9 cellular contexts compared by ENCODE assay signal in the genomic region with DNA sequence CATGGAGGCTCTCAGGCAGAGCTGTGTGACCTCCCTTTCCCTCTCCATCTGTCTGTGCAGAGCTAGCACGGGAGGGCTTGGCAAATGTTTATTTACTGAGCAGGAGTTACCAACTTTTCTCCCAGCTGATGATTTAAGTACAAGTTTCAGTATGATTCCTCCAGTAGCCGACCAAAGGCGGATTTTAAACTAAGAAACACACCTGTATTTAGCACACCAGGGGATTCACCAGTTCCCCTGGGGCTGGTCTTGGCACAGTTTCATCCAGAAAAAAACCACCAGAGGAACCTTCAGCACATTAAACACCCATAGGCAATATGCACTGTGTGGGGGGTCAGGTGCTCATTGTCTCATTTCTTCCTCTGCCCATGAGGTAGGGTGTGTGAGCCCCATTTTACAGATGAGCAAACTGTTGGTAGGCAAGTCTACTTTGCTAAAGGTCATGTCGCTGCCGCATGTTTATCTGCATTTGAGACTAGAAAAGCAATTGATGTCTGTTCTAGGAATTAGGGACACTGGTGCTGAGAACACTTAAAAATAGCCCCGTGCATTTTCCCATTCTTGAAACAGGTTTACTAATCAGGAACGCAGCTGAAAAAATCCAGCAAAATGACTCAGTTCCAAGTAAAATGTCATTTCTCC.
DNase-seq lines count a peak whose midpoint lies in the region; ATAC-seq and TF ChIP-seq lines count a peak whose summit lies in the region.
"Had no signal": no experiment of that assay in that cellular context is flagged by ENCODE, and none has a peak within 500 bp of the region (broad histone marks: within the 10 kb centered on the region; RNA-seq: fewer than 3 reads in every experiment).

No MANE protein-coding gene starts in this region.

- H4K12ac ChIP-seq in trophoblast cell (ENCODE audit: low read depth, low read length) = no peak overlapping the region

- H3K9ac ChIP-seq in trophoblast cell (ENCODE audit: low read length) = no peak overlapping the region

- no peak overlapping the region for H3K23ac ChIP-seq in trophoblast cell (ENCODE audit: low read length)

- H3K27me3 Mint-ChIP-seq in CD4-positive, alpha-beta memory T cell = no peaks in the 10 kb centered on the region
- H3K27me3 Mint-ChIP-seq in activated T-helper 1 cell treated with anti-CD3 and anti-CD28 coated beads, Interleukin-12 subunit alpha, Interleukin-12 subunit beta, Interleukin-2, Interleukin-4 antibody, amounts not matched to agents 30 ng/mL and 10 ng/mL and 1 ng/mL, durations not matched to agents 14 hours and 24 hours and 36 hours (ENCODE audit: insufficient read depth) = no peaks in the 10 kb centered on the region

- POLR2A ChIA-PET in CD4-positive, alpha-beta memory T cell (lab: Charles Lee; ENCODE audit: partially characterized antibody) = interaction anchor here (1.0 to 2.8 kb wide), 6 partner anchors 27 to 167 kb away, joined by 3 to 14 read pairs (median 7); partner anchors contain the start of gene ID2

- no peaks in the 10 kb centered on the region for H3K36me3 ChIP-seq in CD4-positive, alpha-beta memory T cell (ENCODE audit: insufficient read depth, low read length)
- no peaks in the 10 kb centered on the region for H3K36me3 ChIP-seq in trophoblast cell (ENCODE audit: control insufficient read depth in 1 of 2, insufficient read depth in 2 of 2, low read length in 2 of 2)
- H3K36me3 ChIP-seq: pancreas had no signal

- H3K4me1 Mint-ChIP-seq in CD4-positive, alpha-beta memory T cell = peaks cover 26 to 65% (median 41%) of the 10 kb centered on the region in 4 donors
- peaks cover 65% of the 10 kb centered on the region for H3K4me1 Mint-ChIP-seq in activated T-helper 1 cell treated with anti-CD3 and anti-CD28 coated beads, Interleukin-12 subunit alpha, Interleukin-12 subunit beta, Interleukin-2, Interleukin-4 antibody, amounts not matched to agents 30 ng/mL and 10 ng/mL and 1 ng/mL, durations not matched to agents 14 hours and 24 hours and 36 hours (ENCODE audit: low read depth)

- H3K9me3 ChIP-seq in CD4-positive, alpha-beta memory T cell (ENCODE audit: control insufficient read depth in 1 of 2, low read length in 2 of 2) = no peaks in the 10 kb centered on the region
- peaks cover 3% of the 10 kb centered on the region for H3K9me3 ChIP-seq in trophoblast cell (ENCODE audit: insufficient read depth, low read depth, low read length)
- H3K9me3 ChIP-seq: pancreas had no signal

- H3K27ac ChIP-seq in CD4-positive, alpha-beta memory T cell (ENCODE audit: low read depth, low read length) = peak overlapping the region; percentile 65
- H3K27ac ChIP-seq in trophoblast cell (ENCODE audit: low read depth, low read length) = no peak overlapping the region
- H3K27ac ChIP-seq: pancreas had no signal

- H4K91ac ChIP-seq in trophoblast cell (ENCODE audit: low read depth, low read length) = no peak overlapping the region

- H3K27me3 ChIP-seq in CD4-positive, alpha-beta memory T cell (ENCODE audit: insufficient read depth, low read length) = no peaks in the 10 kb centered on the region
- H3K27me3 ChIP-seq in trophoblast cell (ENCODE audit: insufficient read depth, low read length) = no peaks in the 10 kb centered on the region
- H3K27me3 ChIP-seq: pancreas had no signal

- H4K8ac ChIP-seq in trophoblast cell (ENCODE audit: low read depth, low read length) = no peak overlapping the region

- no peak overlapping the region for H3K4me3 ChIP-seq in CD4-positive, alpha-beta memory T cell (ENCODE audit: low read length in 2 of 2)
- H3K4me3 ChIP-seq in trophoblast cell (ENCODE audit: low read depth, low read length) = no peak overlapping the region
- H3K4me3 ChIP-seq: pancreas had no signal

- CTCF ChIA-PET in CD4-positive, alpha-beta memory T cell (lab: Charles Lee; ENCODE audit: partially characterized antibody) = interaction anchor here (0.8 to 1.0 kb wide), 2 partner anchors 23 to 44 kb away, joined by 3 read pairs; no protein-coding TSS in a partner anchor

- no peak overlapping the region for H3K4ac ChIP-seq in trophoblast cell (ENCODE audit: low read depth, low read length)

- H3K4me1 ChIP-seq in CD4-positive, alpha-beta memory T cell (ENCODE audit: insufficient read depth, low read length) = peaks cover 47% of the 10 kb centered on the region
- H3K4me1 ChIP-seq in trophoblast cell (ENCODE audit: control insufficient read depth in 1 of 2, insufficient read depth in 2 of 2, low read length in 2 of 2) = no peaks in the 10 kb centered on the region
- H3K4me1 ChIP-seq: pancreas had no signal

- no peak overlapping the region for H3K4me2 ChIP-seq in trophoblast cell (ENCODE audit: low read length)

- no peak overlapping the region for H2BK12ac ChIP-seq in trophoblast cell (ENCODE audit: low read length)

- peak overlapping the region; percentile 85 to 95 (median 88) for H3K27ac Mint-ChIP-seq in CD4-positive, alpha-beta memory T cell
- peak overlapping the region; percentile 95 for H3K27ac Mint-ChIP-seq in activated T-helper 1 cell treated with anti-CD3 and anti-CD28 coated beads, Interleukin-12 subunit alpha, Interleukin-12 subunit beta, Interleukin-2, Interleukin-4 antibody, amounts not matched to agents 30 ng/mL and 10 ng/mL and 1 ng/mL, durations not matched to agents 14 hours and 24 hours and 36 hours

- intact Hi-C loops in CD4-positive, alpha-beta memory T cell (cut with micrococcal nuclease) = loop anchor here (1.0 kb wide), 1 partner anchor 27 kb away; no protein-coding TSS in a partner anchor
- intact Hi-C loops in activated T-helper 1 cell treated with anti-CD3 and anti-CD28 coated beads, Interleukin-12 subunit alpha, Interleukin-12 subunit beta, Interleukin-2, Interleukin-4 antibody, amounts not matched to agents 30 ng/mL and 10 ng/mL and 1 ng/mL, durations not matched to agents 14 hours and 24 hours and 36 hours (cut with micrococcal nuclease) = loop anchor here (1.0 to 10.0 kb wide), 17 partner anchors 27 to 1065 kb away; no protein-coding TSS in a partner anchor

- peak overlapping the region in 7 of 8 donors; percentile 47 to 68 (median 60) for H3K4me3 Mint-ChIP-seq in CD4-positive, alpha-beta memory T cell
- H3K4me3 Mint-ChIP-seq in activated T-helper 1 cell treated with anti-CD3 and anti-CD28 coated beads, Interleukin-12 subunit alpha, Interleukin-12 subunit beta, Interleukin-2, Interleukin-4 antibody, amounts not matched to agents 30 ng/mL and 10 ng/mL and 1 ng/mL, durations not matched to agents 14 hours and 24 hours and 36 hours = peak overlapping the region; percentile 35

- no peaks in the 10 kb centered on the region for H3K79me1 ChIP-seq in trophoblast cell (ENCODE audit: low read length)

- no peak overlapping the region for H2BK120ac ChIP-seq in trophoblast cell (ENCODE audit: insufficient read depth, low read length, poor library complexity)

- H2AFZ ChIP-seq in trophoblast cell (ENCODE audit: insufficient read depth, low read length, poor library complexity) = no peak overlapping the region

- DNase-seq in CD4-positive, alpha-beta memory T cell = peak in 4 of 5 donors; percentile 4 to 65 (median 11)
- peak; percentile 38 for DNase-seq in activated T-helper 1 cell treated with anti-CD3 and anti-CD28 coated beads, Interleukin-12 subunit alpha, Interleukin-12 subunit beta, Interleukin-2, Interleukin-4 antibody, amounts not matched to agents 30 ng/mL and 10 ng/mL and 1 ng/mL, durations not matched to agents 14 hours and 24 hours and 36 hours (ENCODE audit: low spot score)
- DNase-seq in stimulated activated naive CD8-positive, alpha-beta T cell treated with anti-CD3 and anti-CD28 coated beads, Interleukin-15, Interleukin-2, amounts not matched to agents 100 U/mL and 50 U/mL, for 24 hours = peak; percentile 65
- DNase-seq in trophoblast cell (no peak), DMS114 treated with DMSO at 0.1 percent for 48 hours (lab: John Stamatoyannopoulos, UW; ENCODE audit: unreplicated experiment) (no peak)

- H3K14ac ChIP-seq in trophoblast cell (ENCODE audit: low read length) = no peak overlapping the region

- H3K36me3 Mint-ChIP-seq in CD4-positive, alpha-beta memory T cell = peaks cover 4 to 5% of the 10 kb centered on the region in 2 donors
- H3K36me3 Mint-ChIP-seq in activated T-helper 1 cell treated with anti-CD3 and anti-CD28 coated beads, Interleukin-12 subunit alpha, Interleukin-12 subunit beta, Interleukin-2, Interleukin-4 antibody, amounts not matched to agents 30 ng/mL and 10 ng/mL and 1 ng/mL, durations not matched to agents 14 hours and 24 hours and 36 hours (ENCODE audit: low read depth) = peaks cover 18% of the 10 kb centered on the region

- H3K9me3 Mint-ChIP-seq in CD4-positive, alpha-beta memory T cell = peaks cover under 1 to 20% (median 12%) of the 10 kb centered on the region in 8 donors
- peaks cover 22% of the 10 kb centered on the region for H3K9me3 Mint-ChIP-seq in activated T-helper 1 cell treated with anti-CD3 and anti-CD28 coated beads, Interleukin-12 subunit alpha, Interleukin-12 subunit beta, Interleukin-2, Interleukin-4 antibody, amounts not matched to agents 30 ng/mL and 10 ng/mL and 1 ng/mL, durations not matched to agents 14 hours and 24 hours and 36 hours

- no peak overlapping the region for H2AK5ac ChIP-seq in trophoblast cell (ENCODE audit: low read length)

- WGBS in trophoblast cell (ENCODE audit: extremely low coverage, insufficient coverage, insufficient read length) = no CpG with 5 or more reads among the region's 7 CpGs

- ATAC-seq in GM19328 (IDR thresholded peaks at IDR 0.05; ENCODE audit: unreplicated experiment) (peak; percentile 41), HG03342 (IDR thresholded peaks at IDR 0.05; ENCODE audit: unreplicated experiment) (peak; percentile 51), SK-N-SH treated with all-trans-retinoic acid at 6 μM for 48 hours (no peak)
- peak; percentile 84 for ATAC-seq in stimulated activated naive CD8-positive, alpha-beta T cell treated with anti-CD3 and anti-CD28 coated beads, Interleukin-15, Interleukin-2, amounts not matched to agents 100 U/mL and 50 U/mL, for 24 hours

- H2BK5ac ChIP-seq in trophoblast cell (ENCODE audit: low read depth, low read length, poor library complexity) = no peak overlapping the region

- H3K79me2 ChIP-seq in trophoblast cell (ENCODE audit: control insufficient read depth, insufficient read depth, low read length, poor library complexity) = no peaks in the 10 kb centered on the region

- no peak overlapping the region for H3K18ac ChIP-seq in trophoblast cell (ENCODE audit: low read length)

TF ChIP-seq in SK-N-SH treated with all-trans-retinoic acid at 6 μM for 48 hours, 23 proteins besides CTCF, POLR2A, EP300 and RAD21 (continues in another document):
- TF ChIP-seq TCF4 (CRISPR knock-in tag; IDR thresholded peaks at IDR 0.05; ENCODE audit: borderline replicate concordance) (no peak), CSDC2 (CRISPR knock-in tag; IDR thresholded peaks at IDR 0.05) (no peak)

Comparison
In these comparisons a context has a peak if more than half of its experiments do, and no peak if none do; other contexts are left out.
1. DNase-seq: peak in CD4-positive, alpha-beta memory T cell (4 of 5), activated T-helper 1 cell treated with anti-CD3 and anti-CD28 coated beads, Interleukin-12 subunit alpha, Interleukin-12 subunit beta, Interleukin-2, Interleukin-4 antibody, amounts not matched to agents 30 ng/mL and 10 ng/mL and 1 ng/mL, durations not matched to agents 14 hours and 24 hours and 36 hours (single experiment) and stimulated activated naive CD8-positive, alpha-beta T cell treated with anti-CD3 and anti-CD28 coated beads, Interleukin-15, Interleukin-2, amounts not matched to agents 100 U/mL and 50 U/mL, for 24 hours (single experiment); none in trophoblast cell (0 of 2) and DMS114 treated with DMSO at 0.1 percent for 48 hours (single experiment).